In the genomic region with DNA sequence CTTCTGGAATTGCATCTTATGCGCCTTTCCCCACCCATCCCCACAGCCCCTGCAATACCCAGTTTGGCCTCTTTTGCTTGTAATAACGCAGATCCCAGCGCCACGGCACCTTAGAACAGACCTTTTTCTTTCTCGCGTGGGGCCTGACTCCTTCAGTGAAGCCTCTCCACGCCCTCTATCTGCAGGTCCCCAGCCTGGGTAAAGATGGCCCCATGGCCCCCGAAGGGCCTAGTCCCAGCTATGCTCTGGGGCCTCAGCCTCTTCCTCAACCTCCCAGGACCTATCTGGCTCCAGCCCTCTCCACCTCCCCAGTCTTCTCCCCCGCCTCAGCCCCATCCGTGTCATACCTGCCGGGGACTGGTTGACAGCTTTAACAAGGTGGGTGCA, we compare ENCODE assay signal across 8 cellular contexts. TPM values are rescaled to one million over a fixed set of nuclear protein-coding genes. Genes with fewer than 3 reads are reported as not detected.
DNase-seq lines count a peak whose midpoint lies in the region; ATAC-seq, FAIRE-seq and TF ChIP-seq lines count a peak whose summit lies in the region.

No MANE protein-coding gene starts in this region.

- ATAC-seq in HG02840 (IDR thresholded peaks at IDR 0.05; ENCODE audit: low FRiP score, unreplicated experiment) (no peak), GM19324 (IDR thresholded peaks at IDR 0.05; ENCODE audit: low FRiP score, unreplicated experiment) (no peak), HG02588 (IDR thresholded peaks at IDR 0.05; ENCODE audit: unreplicated experiment) (no peak)

- H4K20me1 ChIP-seq in keratinocyte (ENCODE audit: control insufficient read depth, extremely low read depth, insufficient read depth, low read length), result no peaks in the 10 kb centered on the region

- H3K4me3 Mint-ChIP-seq in activated naive CD8-positive, alpha-beta T cell treated with anti-CD3 and anti-CD28 coated beads for 36 hours, result peak overlapping the region; percentile 99

- FAIRE-seq in keratinocyte (lab: Jason Lieb, UNC), result no peak

- H3K36me3 Mint-ChIP-seq in activated naive CD8-positive, alpha-beta T cell treated with anti-CD3 and anti-CD28 coated beads for 36 hours, result peaks cover 4% of the 10 kb centered on the region

- H3K9ac ChIP-seq in keratinocyte (ENCODE audit: control insufficient read depth, extremely low read depth, insufficient read depth, low read length), result peak overlapping the region; percentile 85

- peak overlapping the region; percentile 95 for H3K27ac Mint-ChIP-seq in activated naive CD8-positive, alpha-beta T cell treated with anti-CD3 and anti-CD28 coated beads for 36 hours

- H3K79me2 ChIP-seq in keratinocyte (ENCODE audit: control insufficient read depth, insufficient read depth, low read length), result peaks cover 4% of the 10 kb centered on the region

- TF ChIP-seq CTCF in AG09319 (IDR thresholded peaks at IDR 0.05; ENCODE audit: low read depth, low read length) (peak; percentile 17), HFF-Myc (IDR thresholded peaks at IDR 0.05; ENCODE audit: low read depth, low read length, missing control alignments) (no peak), keratinocyte (optimal IDR thresholded peaks at IDR 0.05 in 1 of 3, IDR thresholded peaks at IDR 0.05 in 1 of 3, conservative IDR thresholded peaks at IDR 0.05 in 1 of 3; ENCODE audit: extremely low read depth in 1 of 3, insufficient read depth in 2 of 3, low read length in 3 of 3) (peak in 2 of 3 experiments; percentile 15 to 25)

- peaks cover 29% of the 10 kb centered on the region for H3K4me1 Mint-ChIP-seq in activated naive CD8-positive, alpha-beta T cell treated with anti-CD3 and anti-CD28 coated beads for 36 hours

- H3K9me3 Mint-ChIP-seq in activated naive CD8-positive, alpha-beta T cell treated with anti-CD3 and anti-CD28 coated beads for 36 hours, result no peaks in the 10 kb centered on the region

- peak overlapping the region; percentile 52 for H3K4me3 ChIP-seq in HFF-Myc (replicated peaks; ENCODE audit: low read depth, low read length)
- peak overlapping the region; percentile 78 to 91 (median 89) for H3K4me3 ChIP-seq in keratinocyte (ENCODE audit: control insufficient read depth in 2 of 3, extremely low read depth in 1 of 3, insufficient read depth in 2 of 3, low read depth in 1 of 3, low read length in 3 of 3)

- peaks cover 17% of the 10 kb centered on the region for H3K4me1 ChIP-seq in keratinocyte (ENCODE audit: control insufficient read depth, extremely low read depth, insufficient read depth, low read length)

- H3K27me3 Mint-ChIP-seq in activated naive CD8-positive, alpha-beta T cell treated with anti-CD3 and anti-CD28 coated beads for 36 hours, result no peaks in the 10 kb centered on the region

- no peaks in the 10 kb centered on the region for H3K9me3 ChIP-seq in keratinocyte (ENCODE audit: control insufficient read depth, low read depth, low read length)

- DNase-seq in AG09319 (ENCODE audit: extremely low read depth, low read depth) (no peak), HFF-Myc (ENCODE audit: extremely low read depth, low read depth) (no peak), keratinocyte (ENCODE audit: low read depth, low spot score) (no peak), substantia nigra (lab: John Stamatoyannopoulos, UW) (peak in 3 of 49 donors; percentile 13 to 22 (median 17))
- no peak for DNase-seq in activated naive CD8-positive, alpha-beta T cell treated with anti-CD3 and anti-CD28 coated beads for 36 hours

- peaks cover 8 to 10% of the 10 kb centered on the region in 2 experiments for H3K36me3 ChIP-seq in keratinocyte (ENCODE audit: control insufficient read depth in 2 of 2, extremely low read depth in 1 of 2, insufficient read depth in 2 of 2, low read length in 2 of 2)

- H3K27me3 ChIP-seq in keratinocyte (ENCODE audit: control insufficient read depth, extremely low read depth, insufficient read depth, low read length), result no peaks in the 10 kb centered on the region

- peak overlapping the region; percentile 94 for H2AFZ ChIP-seq in keratinocyte (ENCODE audit: control insufficient read depth, low read length)

- dilution Hi-C loops in keratinocyte (cut with MboI; ENCODE audit: extremely low pct_ligation_motif_present, low sequenced_read_pairs), result no loop called here

- peak overlapping the region; percentile 90 for H3K4me2 ChIP-seq in keratinocyte (ENCODE audit: control insufficient read depth, extremely low read depth, insufficient read depth, low read depth, low read length)

- no peaks in the 10 kb centered on the region for H3K9me1 ChIP-seq in keratinocyte (ENCODE audit: control insufficient read depth, extremely low read depth, insufficient read depth, low read length)

- peak overlapping the region; percentile 90 for H3K27ac ChIP-seq in keratinocyte (ENCODE audit: control insufficient read depth, insufficient read depth, low read length)
- peak overlapping the region; percentile 93 for H3K27ac ChIP-seq in substantia nigra (ENCODE audit: low read depth, low read length, poor library complexity, severe bottlenecking)

RNA-seq across cellular contexts. Expression of a gene that starts 0.6 kb away (rescaled TPM):
- total RNA-seq in activated naive CD8-positive, alpha-beta T cell treated with anti-CD3 and anti-CD28 coated beads for 36 hours, result 1 to 10 TPM; 7.9 to 10.0 TPM
- 11.2 to 19.2 TPM (median 17.1 TPM) in 3 replicates for polyA plus RNA-seq in keratinocyte
- 19.6 TPM for polyA plus RNA-seq in keratinocyte (2011; ENCODE audit: low read depth)
- polyA plus RNA-seq in keratinocyte (2011; cell fraction: cytosol; rRNA removed), result 5.9 and 10.4 TPM in 2 replicates
- 38.5 and 42.9 TPM in 2 replicates for polyA plus RNA-seq in keratinocyte (2011; cell fraction: nucleus; rRNA removed)
- 13.6 and 30.7 TPM in 2 replicates for polyA plus RNA-seq in keratinocyte (2012; ENCODE audit: low replicate concordance)
- polyA minus RNA-seq in keratinocyte, result 6.8 to 29.0 TPM (median 8.4 TPM) in 3 replicates
- 11.7 TPM for polyA minus RNA-seq in keratinocyte (2011; cell fraction: cytosol; rRNA and poly(A)+ RNA removed)
- 7.0 and 11.8 TPM in 2 replicates for polyA minus RNA-seq in keratinocyte (2011; cell fraction: nucleus; rRNA and poly(A)+ RNA removed)

RNA-seq across cellular contexts. Expression of a gene that starts 17.3 kb away (rescaled TPM):
- under 1 TPM; 0.36 to 0.60 TPM for total RNA-seq in activated naive CD8-positive, alpha-beta T cell treated with anti-CD3 and anti-CD28 coated beads for 36 hours
- polyA plus RNA-seq in keratinocyte, result 6.3 to 12.7 TPM (median 7.4 TPM) in 3 replicates
- polyA plus RNA-seq in keratinocyte (2011; ENCODE audit: low read depth), result 11.4 TPM
- polyA plus RNA-seq in keratinocyte (2011; cell fraction: cytosol; rRNA removed), result 5.2 and 8.5 TPM in 2 replicates
- polyA plus RNA-seq in keratinocyte (2011; cell fraction: nucleus; rRNA removed), result 15.8 and 17.6 TPM in 2 replicates
- 8.2 and 17.4 TPM in 2 replicates for polyA plus RNA-seq in keratinocyte (2012; ENCODE audit: low replicate concordance)
- 14.8 to 17.4 TPM (median 15.8 TPM) in 3 replicates for polyA minus RNA-seq in keratinocyte
- 18.6 TPM for polyA minus RNA-seq in keratinocyte (2011; cell fraction: cytosol; rRNA and poly(A)+ RNA removed)
- polyA minus RNA-seq in keratinocyte (2011; cell fraction: nucleus; rRNA and poly(A)+ RNA removed), result 7.2 and 8.9 TPM in 2 replicates

RNA-seq across cellular contexts. Expression of a gene that starts 18.0 kb away (rescaled TPM):
- 1 to 10 TPM; 8.0 to 8.6 TPM for total RNA-seq in activated naive CD8-positive, alpha-beta T cell treated with anti-CD3 and anti-CD28 coated beads for 36 hours
- polyA plus RNA-seq in keratinocyte, result 0.22 to 0.49 TPM (median 0.41 TPM) in 3 replicates
- polyA plus RNA-seq in keratinocyte (2011; ENCODE audit: low read depth), result 0.11 TPM
- 0.12 and 0.21 TPM in 2 replicates for polyA plus RNA-seq in keratinocyte (2011; cell fraction: cytosol; rRNA removed)
- 0.75 and 1.2 TPM in 2 replicates for polyA plus RNA-seq in keratinocyte (2011; cell fraction: nucleus; rRNA removed)
- polyA plus RNA-seq in keratinocyte (2012; ENCODE audit: low replicate concordance), result 0.55 and 0.71 TPM in 2 replicates
- 0.54 to 1.3 TPM (median 1.0 TPM) in 3 replicates for polyA minus RNA-seq in keratinocyte
- 0.58 TPM for polyA minus RNA-seq in keratinocyte (2011; cell fraction: cytosol; rRNA and poly(A)+ RNA removed)
- polyA minus RNA-seq in keratinocyte (2011; cell fraction: nucleus; rRNA and poly(A)+ RNA removed), result 0.93 and 1.3 TPM in 2 replicates

RNA-seq across cellular contexts. Expression of a gene that starts 31.6 kb away (rescaled TPM):
- 1 to 10 TPM; 1.2 to 1.8 TPM for total RNA-seq in activated naive CD8-positive, alpha-beta T cell treated with anti-CD3 and anti-CD28 coated beads for 36 hours
- 10.7 to 24.4 TPM (median 16.0 TPM) in 3 replicates for polyA plus RNA-seq in keratinocyte
- 3.9 TPM for polyA plus RNA-seq in keratinocyte (2011; ENCODE audit: low read depth)
- polyA plus RNA-seq in keratinocyte (2011; cell fraction: cytosol; rRNA removed), result 4.9 and 5.0 TPM in 2 replicates
- polyA plus RNA-seq in keratinocyte (2011; cell fraction: nucleus; rRNA removed), result 33.2 and 37.8 TPM in 2 replicates
- 7.2 and 14.9 TPM in 2 replicates for polyA plus RNA-seq in keratinocyte (2012; ENCODE audit: low replicate concordance)
- polyA minus RNA-seq in keratinocyte, result 9.0 to 18.6 TPM (median 15.5 TPM) in 3 replicates
- polyA minus RNA-seq in keratinocyte (2011; cell fraction: cytosol; rRNA and poly(A)+ RNA removed), result 5.4 TPM
- polyA minus RNA-seq in keratinocyte (2011; cell fraction: nucleus; rRNA and poly(A)+ RNA removed), result 10.0 and 16.3 TPM in 2 replicates

RNA-seq across cellular contexts. Expression of a gene that starts 43.8 kb away (rescaled TPM):
- total RNA-seq in activated naive CD8-positive, alpha-beta T cell treated with anti-CD3 and anti-CD28 coated beads for 36 hours, result 10 to 100 TPM; 49.0 to 49.2 TPM
- 45.1 to 61.1 TPM (median 48.0 TPM) in 3 replicates for polyA plus RNA-seq in keratinocyte
- polyA plus RNA-seq in keratinocyte (2011; ENCODE audit: low read depth), result 3.1 TPM
- 34.2 and 48.7 TPM in 2 replicates for polyA plus RNA-seq in keratinocyte (2011; cell fraction: cytosol; rRNA removed)
- polyA plus RNA-seq in keratinocyte (2011; cell fraction: nucleus; rRNA removed), result 28.5 and 29.3 TPM in 2 replicates
- 29.2 and 39.8 TPM in 2 replicates for polyA plus RNA-seq in keratinocyte (2012; ENCODE audit: low replicate concordance)
- polyA minus RNA-seq in keratinocyte, result 40.4 to 53.0 TPM (median 46.5 TPM) in 3 replicates
- polyA minus RNA-seq in keratinocyte (2011; cell fraction: cytosol; rRNA and poly(A)+ RNA removed), result 26.5 TPM
- 8.2 and 16.0 TPM in 2 replicates for polyA minus RNA-seq in keratinocyte (2011; cell fraction: nucleus; rRNA and poly(A)+ RNA removed)
